Comparison of ENCODE assay signal across 16 cellular contexts in genomic region chr19:5352229-5352763, GRCh38. TPM values are rescaled to one million over a fixed set of nuclear protein-coding genes. Genes with fewer than 3 reads are reported as not detected.
DNase-seq lines count a peak whose midpoint lies in the region; ATAC-seq and TF ChIP-seq lines count a peak whose summit lies in the region.
"Had no signal": no experiment of that assay in that cellular context is flagged by ENCODE, and none has a peak within 500 bp of the region (broad histone marks: within the 10 kb centered on the region; RNA-seq: fewer than 3 reads in every experiment).

No MANE protein-coding gene starts in this region.

- no peaks in the 10 kb centered on the region for H3K9me3 Mint-ChIP-seq in activated T-cell treated with anti-CD3 and anti-CD28 coated beads, Interleukin-2, amount 50 U/mL, for 24 hours
- no peaks in the 10 kb centered on the region for H3K9me3 Mint-ChIP-seq in endothelial cell (ENCODE audit: unreplicated experiment)
- H3K9me3 Mint-ChIP-seq in stimulated activated naive B cell treated with anti-CD40 and anti-IgM and Interleukin-4, amounts not matched to agents 10 μg/mL and 1 μg/mL and 100 μg/mL, for 72 hours, result peaks cover 4 to 8% of the 10 kb centered on the region in 2 donors

- H3K4me1 Mint-ChIP-seq in activated T-cell treated with anti-CD3 and anti-CD28 coated beads, Interleukin-2, amount 50 U/mL, for 24 hours (ENCODE audit: low read depth), result no peaks in the 10 kb centered on the region
- peaks cover 5% of the 10 kb centered on the region for H3K4me1 Mint-ChIP-seq in endothelial cell (ENCODE audit: unreplicated experiment)
- H3K4me1 Mint-ChIP-seq in stimulated activated naive B cell treated with anti-CD40 and anti-IgM and Interleukin-4, amounts not matched to agents 10 μg/mL and 1 μg/mL and 100 μg/mL, for 72 hours, result no peaks in the 10 kb centered on the region

- H3K9me3 ChIP-seq in Panc1 (ENCODE audit: control insufficient read depth, insufficient read depth, low read depth, low read length), result no peaks in the 10 kb centered on the region
- no peaks in the 10 kb centered on the region for H3K9me3 ChIP-seq in upper lobe of right lung
- H3K9me3 ChIP-seq: sigmoid colon had no signal

- H3K36me3 Mint-ChIP-seq in activated T-cell treated with anti-CD3 and anti-CD28 coated beads, Interleukin-2, amount 50 U/mL, for 24 hours (ENCODE audit: low read depth), result no peaks in the 10 kb centered on the region
- H3K36me3 Mint-ChIP-seq in endothelial cell (ENCODE audit: low read depth, unreplicated experiment), result no peaks in the 10 kb centered on the region
- H3K36me3 Mint-ChIP-seq in stimulated activated naive B cell treated with anti-CD40 and anti-IgM and Interleukin-4, amounts not matched to agents 10 μg/mL and 1 μg/mL and 100 μg/mL, for 72 hours, result peaks cover 2 to 4% of the 10 kb centered on the region in 2 donors

- no peak for DNase-seq in activated T-cell treated with anti-CD3 and anti-CD28 coated beads, Interleukin-2, amount 50 U/mL, for 24 hours
- no peak for DNase-seq in activated T-cell treated with anti-CD3 and anti-CD28 coated beads for 4 hours
- no peak for DNase-seq in Panc1 (ENCODE audit: low read depth, low spot score)
- DNase-seq in endothelial cell (ENCODE audit: low spot score), result no peak
- DNase-seq in stimulated activated naive B cell treated with anti-CD40 and anti-IgM and Interleukin-4, amounts not matched to agents 10 μg/mL and 1 μg/mL and 100 μg/mL, for 72 hours, result no peak
- no peak for DNase-seq in NOMO-1 (lab: John Stamatoyannopoulos, UW; ENCODE audit: unreplicated experiment in 2 of 2)
- DNase-seq in stimulated activated CD4-positive, alpha-beta T cell treated with anti-CD3 and anti-CD28 coated beads, Interleukin-12 subunit alpha, Interleukin-12 subunit beta, amount 100 ng/mL, for 4 hours, result no peak
- no peak for DNase-seq in upper lobe of right lung
- DNase-seq: activated CD8-positive, alpha-beta T cell treated with anti-CD3 and anti-CD28 coated beads, Interleukin-2, amount 10 ng/mL, durations not matched to agents 7 days and 5 days; activated effector memory CD4-positive, alpha-beta T cell treated with Interleukin-2 at 50 U/mL for 16 hours; effector CD4-positive, alpha-beta T cell; NCI-H2029; NCI-H774; SHP77; sigmoid colon; stimulated activated CD4-positive, alpha-beta T cell treated with anti-CD3 and anti-CD28 coated beads, Interleukin-4, amount 100 ng/mL, for 4 hours had no signal

- H3K4me1 ChIP-seq in Panc1 (ENCODE audit: control insufficient read depth, insufficient read depth, low read length) (no peaks in the 10 kb centered on the region), upper lobe of right lung (no peaks in the 10 kb centered on the region)
- H3K4me1 ChIP-seq: sigmoid colon had no signal

- H3K27me3 Mint-ChIP-seq in activated T-cell treated with anti-CD3 and anti-CD28 coated beads, Interleukin-2, amount 50 U/mL, for 24 hours, result peaks cover 57% of the 10 kb centered on the region
- peaks cover 6% of the 10 kb centered on the region for H3K27me3 Mint-ChIP-seq in endothelial cell (ENCODE audit: unreplicated experiment)
- H3K27me3 Mint-ChIP-seq in stimulated activated naive B cell treated with anti-CD40 and anti-IgM and Interleukin-4, amounts not matched to agents 10 μg/mL and 1 μg/mL and 100 μg/mL, for 72 hours, result peaks cover 43 to 67% of the 10 kb centered on the region in 2 donors

- in situ Hi-C loops in Panc1 (cut with HindIII; ENCODE audit: low pct_unique_long_range_greater_than_20kb, low sequenced_read_pairs), result no loop called here

- peak overlapping the region; percentile 5 for H3K27ac Mint-ChIP-seq in activated T-cell treated with anti-CD3 and anti-CD28 coated beads, Interleukin-2, amount 50 U/mL, for 24 hours
- H3K27ac Mint-ChIP-seq in endothelial cell (ENCODE audit: unreplicated experiment), result peak overlapping the region; percentile 80
- H3K27ac Mint-ChIP-seq in stimulated activated naive B cell treated with anti-CD40 and anti-IgM and Interleukin-4, amounts not matched to agents 10 μg/mL and 1 μg/mL and 100 μg/mL, for 72 hours, result peak overlapping the region; percentile 37
- H3K27ac Mint-ChIP-seq: activated CD8-positive, alpha-beta T cell treated with anti-CD3 and anti-CD28 coated beads, Interleukin-2, amount 10 ng/mL, durations not matched to agents 7 days and 5 days had no signal

- no peaks in the 10 kb centered on the region for H3K36me3 ChIP-seq in Panc1 (ENCODE audit: control insufficient read depth, insufficient read depth, low read length)
- H3K36me3 ChIP-seq in upper lobe of right lung, result no peaks in the 10 kb centered on the region
- H3K36me3 ChIP-seq: sigmoid colon had no signal

- intact Hi-C loops in Panc1 (cut with micrococcal nuclease; ENCODE audit: unreplicated experiment), result no loop called here
- intact Hi-C loops in upper lobe of right lung (cut with DNase I), result no loop called here

- H3K4me3 ChIP-seq in Panc1 (ENCODE audit: low read depth in 2 of 2, low read length in 2 of 2) (no peak overlapping the region), upper lobe of right lung (no peak overlapping the region)
- H3K4me3 ChIP-seq: sigmoid colon had no signal

- no peak overlapping the region for H3K4me3 Mint-ChIP-seq in activated T-cell treated with anti-CD3 and anti-CD28 coated beads, Interleukin-2, amount 50 U/mL, for 24 hours
- no peak overlapping the region for H3K4me3 Mint-ChIP-seq in endothelial cell (ENCODE audit: unreplicated experiment)
- H3K4me3 Mint-ChIP-seq in stimulated activated naive B cell treated with anti-CD40 and anti-IgM and Interleukin-4, amounts not matched to agents 10 μg/mL and 1 μg/mL and 100 μg/mL, for 72 hours, result no peak overlapping the region
- H3K4me3 Mint-ChIP-seq: activated CD8-positive, alpha-beta T cell treated with anti-CD3 and anti-CD28 coated beads, Interleukin-2, amount 10 ng/mL, durations not matched to agents 7 days and 5 days had no signal

- H3K27me3 ChIP-seq in Panc1 (ENCODE audit: control insufficient read depth, insufficient read depth, low read length), result no peaks in the 10 kb centered on the region
- peaks cover 20% of the 10 kb centered on the region for H3K27me3 ChIP-seq in upper lobe of right lung

- CTCF ChIA-PET in Panc1 (lab: Charles Lee), result no interaction called here

- BruUV-seq in Panc1 (replicated peaks; lab: Mats Ljungman, UMichigan), result no TSS peak

- ATAC-seq in Panc1 (peak; percentile 87), upper lobe of right lung (no peak)
- peak in 1 of 2 donors; percentile 66 for ATAC-seq in stimulated activated naive B cell treated with anti-CD40 and anti-IgM and Interleukin-4, amounts not matched to agents 10 μg/mL and 1 μg/mL and 100 μg/mL, for 72 hours (replicated peaks)
- ATAC-seq: activated CD8-positive, alpha-beta T cell treated with anti-CD3 and anti-CD28 coated beads, Interleukin-2, amount 10 ng/mL, durations not matched to agents 7 days and 5 days had no signal

- H3K27ac ChIP-seq in Panc1 (ENCODE audit: low read length), result peak overlapping the region; percentile 80
- no peak overlapping the region for H3K27ac ChIP-seq in upper lobe of right lung
- H3K27ac ChIP-seq: sigmoid colon had no signal

- TF ChIP-seq CTCF in Panc1 (IDR thresholded peaks at IDR 0.05) (no peak), endothelial cell (IDR thresholded peaks at IDR 0.05; ENCODE audit: unreplicated experiment) (no peak), upper lobe of right lung (IDR thresholded peaks at IDR 0.05) (no peak)

- POLR2A ChIA-PET in Panc1 (lab: Charles Lee), result interaction anchor here (1.0 kb wide), 1 partner anchor 8 kb away, joined by 8 read pairs; no protein-coding TSS in a partner anchor

RNA-seq across cellular contexts. Expression of gene PTPRS, which starts 11.7 kb away (rescaled TPM):
- total RNA-seq in Panc1 (2021; ENCODE audit: unreplicated experiment), result 85.4 TPM
- 65.9 TPM for polyA plus RNA-seq in Panc1 (2012; ENCODE audit: insufficient read length)
- 93.7 TPM for total RNA-seq in endothelial cell (ENCODE audit: unreplicated experiment)
- total RNA-seq in upper lobe of right lung, result 131 TPM

Comparison
In these comparisons a context has a peak if more than half of its experiments do, and no peak if none do; other contexts are left out.
1. H3K27ac Mint-ChIP-seq: peak in every context shown above with its lines; median percentile 80 in endothelial cell; 37 in stimulated activated naive B cell treated with anti-CD40 and anti-IgM and Interleukin-4, amounts not matched to agents 10 μg/mL and 1 μg/mL and 100 μg/mL, for 72 hours; 5 in activated T-cell treated with anti-CD3 and anti-CD28 coated beads, Interleukin-2, amount 50 U/mL, for 24 hours.